8 cellular contexts compared by ENCODE assay signal in genomic region chr17:39687546-39688474, GRCh38. TPM values are rescaled to one million over a fixed set of nuclear protein-coding genes. Genes with fewer than 3 reads are reported as not detected.
DNase-seq lines count a peak whose midpoint lies in the region; ATAC-seq and TF ChIP-seq lines count a peak whose summit lies in the region.

A gene with protein sequence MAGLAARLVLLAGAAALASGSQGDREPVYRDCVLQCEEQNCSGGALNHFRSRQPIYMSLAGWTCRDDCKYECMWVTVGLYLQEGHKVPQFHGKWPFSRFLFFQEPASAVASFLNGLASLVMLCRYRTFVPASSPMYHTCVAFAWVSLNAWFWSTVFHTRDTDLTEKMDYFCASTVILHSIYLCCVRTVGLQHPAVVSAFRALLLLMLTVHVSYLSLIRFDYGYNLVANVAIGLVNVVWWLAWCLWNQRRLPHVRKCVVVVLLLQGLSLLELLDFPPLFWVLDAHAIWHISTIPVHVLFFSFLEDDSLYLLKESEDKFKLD (minus strand): TSS chr17:39688057. CDS start chr17:39688014, 43 bp downstream.

- TF ChIP-seq CTCF in esophagus squamous epithelium (IDR thresholded peaks at IDR 0.05) = no peak

- peaks cover 0 to 31% (median 5%) of the 10 kb centered on the region in 3 donors for H3K36me3 ChIP-seq in esophagus squamous epithelium

- H3K4me3 ChIP-seq in Jurkat, Clone E6-1 (ENCODE audit: low read length) = peak within 1 kb of the TSS; percentile 69
- H3K4me3 ChIP-seq in esophagus squamous epithelium = peak within 1 kb of the TSS; percentile 58 to 86 (median 78)

- peak; percentile 70 for DNase-seq in DMS79 (lab: John Stamatoyannopoulos, UW)
- DNase-seq in Jurkat, Clone E6-1 (ENCODE audit: low read depth, low spot score) = peak; percentile 79
- DNase-seq in activated T-cell treated with anti-CD3 and anti-CD28 coated beads, Interleukin-2, amount 50 U/mL, for 48 hours = peak; percentile 90 to 91
- no peak for DNase-seq in esophagus squamous epithelium (lab: John Stamatoyannopoulos, UW)
- peak; percentile 92 for DNase-seq in myocyte (ENCODE audit: low read depth)
- peak; percentile 77 to 79 for DNase-seq in stimulated activated CD8-positive, alpha-beta memory T cell treated with anti-CD3 and anti-CD28 coated beads, Interleukin-7, amount 100 ng/mL, for 4 hours (ENCODE audit: low read depth in 2 of 2)

- peaks cover 10 to 43% (median 13%) of the 10 kb centered on the region in 3 donors for H3K4me1 ChIP-seq in esophagus squamous epithelium

- intact Hi-C loops in esophagus squamous epithelium (cut with DNase I) = no loop called here

- peak; percentile 80 for ATAC-seq in GM21717 (IDR thresholded peaks at IDR 0.05; ENCODE audit: unreplicated experiment)

- no peaks in the 10 kb centered on the region for H3K9me3 ChIP-seq in esophagus squamous epithelium

- H3K27me3 ChIP-seq in esophagus squamous epithelium = no peaks in the 10 kb centered on the region

- peak in 2 of 4 donors; percentile 37 to 65 for TF ChIP-seq POLR2A in esophagus squamous epithelium (IDR thresholded peaks at IDR 0.05)

- WGBS in esophagus squamous epithelium, 2 donors = 2 to 3% methylated on average over 25 to 35 of the region's 45 CpGs

- H3K27ac ChIP-seq in esophagus squamous epithelium = peak within 1 kb of the TSS; percentile 86 to 96 (median 93)

TF ChIP-seq in PFSK-1, 5 proteins besides CTCF, POLR2A, EP300 and RAD21:
- peak; percentile 53 for TF ChIP-seq FOXP2 (optimal IDR thresholded peaks at IDR 0.05; ENCODE audit: borderline replicate concordance, extremely low read depth, extremely low read length, insufficient read depth)
- peak; percentile 83 for TF ChIP-seq POLR2AphosphoS5 (IDR thresholded peaks at IDR 0.05; ENCODE audit: low read depth, low read length)
- TF ChIP-seq REST (IDR thresholded peaks at IDR 0.05; ENCODE audit: insufficient read depth in 1 of 2, low read depth in 2 of 2, low read length in 2 of 2) = 0 out of 4 replicates have a peak, but pooled peaks of 1 of the 2 experiments have one; percentile 31
- no peak for TF ChIP-seq SIN3A (IDR thresholded peaks at IDR 0.05; ENCODE audit: borderline replicate concordance, insufficient read depth, low read length)
- TF ChIP-seq TAF1 (IDR thresholded peaks at IDR 0.05; ENCODE audit: borderline replicate concordance, insufficient read depth, low read length) = peak; percentile 67; the same call in 1 of the 2 replicates

RNA-seq across cellular contexts. Expression of the gene that starts here (rescaled TPM):
- polyA plus RNA-seq in Jurkat, Clone E6-1 (2012; ENCODE audit: insufficient read depth, insufficient read length) = 1.6 TPM
- polyA plus RNA-seq in PFSK-1 (2012; ENCODE audit: insufficient read length, low read depth) = 15.2 TPM
- total RNA-seq in esophagus squamous epithelium = 10 to 100 TPM; 10.7 to 34.2 (median 19.2) TPM
- total RNA-seq in myocyte = 17.1 TPM in 2 replicates
- 16.7 TPM for polyA plus RNA-seq in myocyte (2012)
